ENCODE assay signal across 9 cellular contexts in genomic region chr2:98507940-98508689, GRCh38.
DNase-seq lines count a peak whose midpoint lies in the region; ATAC-seq lines count a peak whose summit lies in the region.
"Had no signal": no experiment of that assay in that cellular context is flagged by ENCODE, and none has a peak within 500 bp of the region (broad histone marks: within the 10 kb centered on the region; RNA-seq: fewer than 3 reads in every experiment).

No MANE protein-coding gene starts in this region.

- H3K36me3 ChIP-seq in ACC112 (ENCODE audit: insufficient read depth, low read length) = no peaks in the 10 kb centered on the region
- H3K36me3 ChIP-seq in mucosa of rectum (ENCODE audit: control insufficient read depth in 2 of 2, insufficient read depth in 2 of 2, low read length in 2 of 2) = no peaks in the 10 kb centered on the region

- peak overlapping the region in 1 of 2 donors; percentile 27 for H3K9ac ChIP-seq in mucosa of rectum (ENCODE audit: low read depth in 1 of 2, low read length in 2 of 2)

- H3K9me3 ChIP-seq in mucosa of rectum (ENCODE audit: control insufficient read depth in 2 of 2, low read length in 2 of 2) = no peaks in the 10 kb centered on the region

- peak overlapping the region; percentile 4 for H2AFZ ChIP-seq in ACC112 (ENCODE audit: low read length, unreplicated experiment)

- H3K27me3 ChIP-seq in ACC112 (ENCODE audit: insufficient read depth, low read length) (no peaks in the 10 kb centered on the region), mucosa of rectum (ENCODE audit: control insufficient read depth in 2 of 2, insufficient read depth in 2 of 2, low read length in 2 of 2) (no peaks in the 10 kb centered on the region)

- H3K4me1 ChIP-seq in ACC112 (ENCODE audit: control insufficient read depth, insufficient read depth, low read length, unreplicated experiment) = peaks cover 17% of the 10 kb centered on the region
- H3K4me1 ChIP-seq in mucosa of rectum (ENCODE audit: control insufficient read depth in 2 of 2, insufficient read depth in 2 of 2, low read length in 2 of 2) = peaks cover 5 to 23% of the 10 kb centered on the region in 2 donors

- H3K4me3 ChIP-seq in ACC112 (ENCODE audit: low read depth, low read length) (no peak overlapping the region; the same call in 1 of the 2 replicates), mucosa of rectum (ENCODE audit: low read length in 2 of 2) (no peak overlapping the region)
- H3K4me3 ChIP-seq: smooth muscle cell had no signal

- no peak for ATAC-seq in HG03342 (IDR thresholded peaks at IDR 0.05; ENCODE audit: unreplicated experiment)

- DNase-seq in HUDEP-2 (lab: John Stamatoyannopoulos, UW; ENCODE audit: unreplicated experiment in 76 of 76) = peak in 51 of 76 experiments; percentile 3 to 63 (median 26)
- DNase-seq in cerebellum (ENCODE audit: low spot score) = peak; percentile 68
- no peak for DNase-seq in NCI-H1105 (lab: John Stamatoyannopoulos, UW)
- no peak for DNase-seq in GM19238 (ENCODE audit: insufficient read length, low spot score)
- DNase-seq in NAMALWA (ENCODE audit: low spot score) = no peak

- H3K79me2 ChIP-seq in ACC112 (ENCODE audit: control insufficient read depth, insufficient read depth, low read length, unreplicated experiment) = peaks cover 8% of the 10 kb centered on the region

- H3K27ac ChIP-seq in ACC112 (ENCODE audit: low read depth, low read length) (peak overlapping the region; percentile 83), mucosa of rectum (ENCODE audit: low read depth in 2 of 2, low read length in 2 of 2) (peak overlapping the region; percentile 54 to 76)

Comparison
In these comparisons a context has a peak if more than half of its experiments do, and no peak if none do; other contexts are left out.
1. DNase-seq: peak in HUDEP-2 (51 of 76) and cerebellum (single experiment); none in NCI-H1105 (single experiment), GM19238 (single experiment) and NAMALWA (single experiment).